Comparison of ENCODE assay signal across 9 cellular contexts in genomic region chr18:79588636-79589481, GRCh38.
DNase-seq lines count a peak whose midpoint lies in the region; ATAC-seq, FAIRE-seq and TF ChIP-seq lines count a peak whose summit lies in the region.
"Had no signal": no experiment of that assay in that cellular context is flagged by ENCODE, and none has a peak within 500 bp of the region (broad histone marks: within the 10 kb centered on the region; RNA-seq: fewer than 3 reads in every experiment).

No MANE protein-coding gene starts in this region.

- TF ChIP-seq POLR2A in K562 (conservative IDR thresholded peaks at IDR 0.05), result no peak

- no peak overlapping the region for H3K4me2 ChIP-seq in K562 (ENCODE audit: insufficient read depth, low read length)

- FAIRE-seq in K562 (lab: Jason Lieb, UNC), result no peak

- H2AFZ ChIP-seq in K562 (ENCODE audit: low read depth, low read length), result no peak overlapping the region

- no peak for TF ChIP-seq EP300 in K562 (IDR thresholded peaks at IDR 0.05; ENCODE audit: low read length)

- H3K79me2 ChIP-seq in K562 (ENCODE audit: control insufficient read depth, insufficient read depth, low read length), result no peaks in the 10 kb centered on the region

- no peaks in the 10 kb centered on the region for H3K36me3 ChIP-seq in K562 (ENCODE audit: control insufficient read depth, insufficient read depth, low read length)

- H3K9ac ChIP-seq in K562 (ENCODE audit: insufficient read depth in 1 of 2, low read depth in 2 of 2, low read length in 2 of 2), result no peak overlapping the region

- intact Hi-C loops in K562 (cut with micrococcal nuclease), result no loop called here

- WGBS in K562 (ENCODE audit: insufficient coverage, low coverage, missing lambda C conversion rate), result 33% methylated on average over 25 of the region's 38 CpGs

- no peaks in the 10 kb centered on the region; the same call in 1 of the 2 replicates for H3K9me3 ChIP-seq in K562 (replicated peaks; ENCODE audit: control insufficient read depth, insufficient read depth, low read depth, low read length)

- CTCF ChIA-PET in K562 (lab: Yijun Ruan, JAX; ENCODE audit: low intra/inter-chr PET ratio), result no interaction called here

- in situ Hi-C loops in K562 (cut with MboI), result no loop called here

- POLR2A ChIA-PET in K562 (lab: Yijun Ruan, JAX), result no interaction called here

- no peak for TF ChIP-seq RAD21 in K562 (CRISPR knock-in tag; conservative IDR thresholded peaks at IDR 0.05 in 1 of 2, IDR thresholded peaks at IDR 0.05 in 1 of 2)

- H3K4me1 ChIP-seq in K562 (replicated peaks in 1 of 2; ENCODE audit: control insufficient read depth in 2 of 2, insufficient read depth in 2 of 2, low read length in 2 of 2), result peaks cover 0 to 35% of the 10 kb centered on the region in 2 experiments; a peak in 3 of 5 replicates

- no peak overlapping the region for H3K4me3 ChIP-seq in K562
- H3K4me3 ChIP-seq in skeletal muscle cell (ENCODE audit: low read depth, low read length), result no peak overlapping the region

- no TSS peak for BruUV-seq in K562 (replicated peaks; lab: Mats Ljungman, UMichigan)

- DNase-seq in GM04504 (ENCODE audit: low read depth) (peak; percentile 53), K562 (ENCODE audit: extremely low read depth in 1 of 4, low spot score in 3 of 4) (no peak), hypothalamus (lab: John Stamatoyannopoulos, UW) (peak in 30 of 51 donors; percentile 14 to 83 (median 40)), skeletal muscle cell (ENCODE audit: low read depth) (peak; percentile 84), putamen (ENCODE audit: low spot score) (no peak), LoVo (ENCODE audit: low spot score) (no peak)

- no peaks in the 10 kb centered on the region for H4K20me1 ChIP-seq in K562 (replicated peaks; ENCODE audit: control insufficient read depth, insufficient read depth, low read length)

- H3K27me3 ChIP-seq in K562 (ENCODE audit: control insufficient read depth in 2 of 2, insufficient read depth in 2 of 2, low read length in 2 of 2), result peaks cover 0 to 6% of the 10 kb centered on the region in 2 experiments; a peak in 1 of 5 replicates

- H3K9me1 ChIP-seq in K562 (ENCODE audit: control insufficient read depth, insufficient read depth, low read length), result no peaks in the 10 kb centered on the region

- no peak for ATAC-seq in K562
- no peak for ATAC-seq in GM21717 (IDR thresholded peaks at IDR 0.05; ENCODE audit: unreplicated experiment)
- ATAC-seq in HG03520 (IDR thresholded peaks at IDR 0.05; ENCODE audit: unreplicated experiment), result no peak

- no peak overlapping the region for H3K27ac ChIP-seq in K562 (ENCODE audit: extremely low read depth, low read depth, low read length)
- H3K27ac ChIP-seq: epithelial cell of prostate had no signal

- no peak for TF ChIP-seq CTCF in K562 (IDR thresholded peaks at IDR 0.05 in 2 of 3, conservative IDR thresholded peaks at IDR 0.05 in 1 of 3; ENCODE audit: insufficient read depth in 2 of 3, low read depth in 1 of 3, low read length in 3 of 3)

TF ChIP-seq in K562, 482 proteins besides CTCF, POLR2A, EP300 and RAD21:
- TF ChIP-seq ZBTB33 (CRISPR knock-in tag; IDR thresholded peaks at IDR 0.05) (peak; percentile 81), SMARCA4 (IDR thresholded peaks at IDR 0.05) (no peak)
- TF ChIP-seq, protein P1, sequence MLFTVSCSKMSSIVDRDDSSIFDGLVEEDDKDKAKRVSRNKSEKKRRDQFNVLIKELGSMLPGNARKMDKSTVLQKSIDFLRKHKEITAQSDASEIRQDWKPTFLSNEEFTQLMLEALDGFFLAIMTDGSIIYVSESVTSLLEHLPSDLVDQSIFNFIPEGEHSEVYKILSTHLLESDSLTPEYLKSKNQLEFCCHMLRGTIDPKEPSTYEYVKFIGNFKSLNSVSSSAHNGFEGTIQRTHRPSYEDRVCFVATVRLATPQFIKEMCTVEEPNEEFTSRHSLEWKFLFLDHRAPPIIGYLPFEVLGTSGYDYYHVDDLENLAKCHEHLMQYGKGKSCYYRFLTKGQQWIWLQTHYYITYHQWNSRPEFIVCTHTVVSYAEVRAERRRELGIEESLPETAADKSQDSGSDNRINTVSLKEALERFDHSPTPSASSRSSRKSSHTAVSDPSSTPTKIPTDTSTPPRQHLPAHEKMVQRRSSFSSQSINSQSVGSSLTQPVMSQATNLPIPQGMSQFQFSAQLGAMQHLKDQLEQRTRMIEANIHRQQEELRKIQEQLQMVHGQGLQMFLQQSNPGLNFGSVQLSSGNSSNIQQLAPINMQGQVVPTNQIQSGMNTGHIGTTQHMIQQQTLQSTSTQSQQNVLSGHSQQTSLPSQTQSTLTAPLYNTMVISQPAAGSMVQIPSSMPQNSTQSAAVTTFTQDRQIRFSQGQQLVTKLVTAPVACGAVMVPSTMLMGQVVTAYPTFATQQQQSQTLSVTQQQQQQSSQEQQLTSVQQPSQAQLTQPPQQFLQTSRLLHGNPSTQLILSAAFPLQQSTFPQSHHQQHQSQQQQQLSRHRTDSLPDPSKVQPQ (CRISPR knock-in tag; IDR thresholded peaks at IDR 0.05; ENCODE audit: borderline replicate concordance), result no peak

Comparison
In these comparisons a context has a peak if more than half of its experiments do, and no peak if none do; other contexts are left out.
1. DNase-seq: peak in GM04504 (single experiment), hypothalamus (30 of 51) and skeletal muscle cell (single experiment); none in K562 (0 of 4), putamen (single experiment) and LoVo (single experiment).